16 cellular contexts compared by ENCODE assay signal in genomic region chr2:43513216-43513615, GRCh38.
A peak's percentile ranks its signal among the peaks of the same experiment; 100 is the strongest.
DNase-seq lines count a peak whose midpoint lies in the region; ATAC-seq and TF ChIP-seq lines count a peak whose summit lies in the region.
"Had no signal": no experiment of that assay in that cellular context is flagged by ENCODE, and none has a peak within 500 bp of the region (broad histone marks: within the 10 kb centered on the region; RNA-seq: fewer than 3 reads in every experiment).

No MANE protein-coding gene starts in this region.

- no peak for TF ChIP-seq CTCF in upper lobe of right lung (IDR thresholded peaks at IDR 0.05)

- H3K4me3 ChIP-seq in upper lobe of right lung: no peak overlapping the region
- H3K4me3 ChIP-seq: mucosa of descending colon had no signal

- H3K36me3 ChIP-seq in upper lobe of right lung: peaks cover 4% of the 10 kb centered on the region

- DNase-seq in fibroblast of gingiva (ENCODE audit: low read depth) (peak; percentile 42), upper lobe of right lung (no peak), NCI-H2029 (lab: John Stamatoyannopoulos, UW) (no peak), DMS79 (lab: John Stamatoyannopoulos, UW) (no peak)
- DNase-seq in effector CD4-positive, alpha-beta T cell: no peak
- DNase-seq in stimulated activated CD4-positive, alpha-beta T cell treated with anti-CD3 and anti-CD28 coated beads, Interleukin-1b, Interleukin-23, amount 100 ng/mL, for 48 hours: no peak
- DNase-seq: cortex of kidney; head of caudate nucleus; Kasumi-1; mucosa of descending colon; SHP77 treated with DMSO at 0.1 percent for 48 hours; stimulated activated CD4-positive, alpha-beta T cell treated with anti-CD3 and anti-CD28 coated beads, Interleukin-15, amount 100 ng/mL, for 24 hours; stimulated activated naive B cell treated with anti-CD40 and anti-IgM and Interleukin-4, amounts not matched to agents 10 μg/mL and 1 μg/mL and 100 μg/mL, for 72 hours had no signal

- no peaks in the 10 kb centered on the region for H3K27me3 ChIP-seq in upper lobe of right lung

- H3K4me1 ChIP-seq in upper lobe of right lung: peaks cover 31% of the 10 kb centered on the region

- H3K27ac ChIP-seq in upper lobe of right lung: peak overlapping the region; percentile 39

- H3K9me3 ChIP-seq in upper lobe of right lung: no peaks in the 10 kb centered on the region
- H3K9me3 ChIP-seq: mucosa of descending colon had no signal

- ATAC-seq in HG02943 (IDR thresholded peaks at IDR 0.05; ENCODE audit: low read depth, unreplicated experiment) (peak; percentile 85), upper lobe of right lung (no peak)
- ATAC-seq: activated CD4-positive, CD25-positive, alpha-beta regulatory T cell treated with anti-CD3 and anti-CD28 coated beads, Interleukin-2, amount 50 U/mL, for 24 hours; mucosa of descending colon; stimulated activated naive B cell treated with anti-CD40 and anti-IgM and Interleukin-4, amounts not matched to agents 10 μg/mL and 1 μg/mL and 100 μg/mL, for 72 hours had no signal

- peak; percentile 36 for TF ChIP-seq POLR2A in GM19099 (IDR thresholded peaks at IDR 0.05; ENCODE audit: extremely low read depth, insufficient read length, low read depth)

- intact Hi-C loops in upper lobe of right lung (cut with DNase I): no loop called here
